Comparison of ENCODE assay signal across 8 cellular contexts in the genomic region with DNA sequence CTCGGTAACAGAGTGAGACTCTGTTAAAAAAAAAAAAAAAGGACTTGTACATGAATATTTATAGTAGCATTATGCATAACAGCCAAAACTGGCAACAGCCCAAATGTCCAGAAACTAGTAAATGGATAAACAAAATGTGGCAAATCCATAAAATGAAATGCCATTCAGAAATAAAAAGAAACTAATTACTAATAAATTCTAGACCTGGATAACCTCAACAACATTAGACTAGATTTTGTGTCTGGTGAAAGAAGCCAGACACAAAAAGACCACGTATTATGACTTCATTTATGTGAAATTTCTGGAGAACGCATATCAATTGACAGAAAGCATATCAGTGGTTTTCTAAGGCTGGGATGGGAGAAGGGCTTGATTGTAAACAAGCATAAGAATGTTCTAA.
"Had no signal": no experiment of that assay in that cellular context is flagged by ENCODE, and none has a peak within 500 bp of the region (broad histone marks: within the 10 kb centered on the region; RNA-seq: fewer than 3 reads in every experiment).

No MANE protein-coding gene starts in this region.

- DNase-seq: GM23248, GOT3, H7, HFFc6, IMR-90 had no signal

- H3K4me1 ChIP-seq: HAP-1 had no signal

- H3K27ac ChIP-seq: GM23248 had no signal

- H2AFZ ChIP-seq: GM23248 had no signal

- H3K9me3 ChIP-seq: HAP-1 had no signal

- H3K4me3 ChIP-seq: GM23248, HAP-1, K562 had no signal

- ATAC-seq: HCT116, K562 had no signal

- H3K9ac ChIP-seq: GM23248 had no signal

- H3K36me3 ChIP-seq: HAP-1 had no signal
